ENCODE assay signal across 8 cellular contexts in genomic region chr11:61816736-61817455, GRCh38. TPM values are rescaled to one million over a fixed set of nuclear protein-coding genes. Genes with fewer than 3 reads are reported as not detected.
DNase-seq lines count a peak whose midpoint lies in the region; ATAC-seq and TF ChIP-seq lines count a peak whose summit lies in the region.

TSS of gene FADS1 (minus strand) at chr11:61817003. CDS start at chr11:61816929, 74 bp downstream.

- peak within 1 kb of the TSS; percentile 71 to 94 for H3K9ac ChIP-seq in colonic mucosa (ENCODE audit: low read depth in 2 of 2, low read length in 2 of 2)

- intact Hi-C loops in colonic mucosa (cut with DNase I): no loop called here

- H3K4me1 ChIP-seq in colonic mucosa: no peaks in the 10 kb centered on the region

- DNase-seq in AG04450 (ENCODE audit: low read depth, low spot score) (peak; percentile 89), NCI-H460 (ENCODE audit: extremely low read depth, low read depth) (peak; percentile 88), colonic mucosa (peak; percentile 84)
- peak; percentile 64 to 67 for DNase-seq in activated CD4-positive, alpha-beta T cell treated with anti-CD3 and anti-CD28 coated beads for 4 hours
- peak; percentile 74 to 75 for DNase-seq in stimulated activated CD4-positive, alpha-beta T cell treated with anti-CD3 and anti-CD28 coated beads, Interleukin-15, amount 100 ng/mL, for 48 hours (ENCODE audit: low read depth in 2 of 2)

- TF ChIP-seq CTCF in AG04450 (IDR thresholded peaks at IDR 0.05; ENCODE audit: low read depth, low read length) (peak; percentile 57), colonic mucosa (IDR thresholded peaks at IDR 0.05) (peak; percentile 38)

- POLR2A ChIA-PET in AG04450 (lab: Yijun Ruan, JAX): interaction anchor here (0.8 to 2.6 kb wide), 2 partner anchors 12 to 20 kb away, joined by 4 to 29 read pairs; partner anchors contain the start of gene FADS2

- H3K27ac ChIP-seq in AG04450 (ENCODE audit: low read depth, low read length) (peak within 1 kb of the TSS; percentile 86), colonic mucosa (peak within 1 kb of the TSS; percentile 95), layer of hippocampus (ENCODE audit: low read depth, low read length) (peak within 1 kb of the TSS; percentile 99)

- CTCF ChIA-PET in AG04450 (lab: Charles Lee): interaction anchor here (0.6 to 6.3 kb wide), 2 partner anchors 20 to 347 kb away, joined by 11 to 68 read pairs; no protein-coding TSS in a partner anchor

- no peaks in the 10 kb centered on the region for H3K36me3 ChIP-seq in colonic mucosa

- H3K9me3 ChIP-seq in AG04450 (ENCODE audit: control insufficient read depth, insufficient read depth, low read length) (peaks cover 2% of the 10 kb centered on the region; the same call in 1 of the 2 replicates), colonic mucosa (no peaks in the 10 kb centered on the region)

- H3K4me3 ChIP-seq in AG04450 (ENCODE audit: low read depth, low read length) (peak within 1 kb of the TSS; percentile 89), colonic mucosa (peak within 1 kb of the TSS; percentile 75)

- H3K27me3 ChIP-seq in AG04450 (ENCODE audit: control insufficient read depth, insufficient read depth, low read length): no peaks in the 10 kb centered on the region
- peaks cover 7% of the 10 kb centered on the region for H3K27me3 ChIP-seq in colonic mucosa
- no peaks in the 10 kb centered on the region for H3K27me3 ChIP-seq in layer of hippocampus (ENCODE audit: control insufficient read depth, insufficient read depth, low read length)

- ATAC-seq in GM18873 (IDR thresholded peaks at IDR 0.05; ENCODE audit: low FRiP score, unreplicated experiment) (peak; percentile 38), HG03342 (IDR thresholded peaks at IDR 0.05; ENCODE audit: unreplicated experiment) (peak; percentile 49)

RNA-seq across cellular contexts. Expression of gene FADS1, which starts in this region (rescaled TPM):
- 50.4 and 52.4 TPM in 2 replicates for polyA plus RNA-seq in AG04450 (2011; rRNA removed)
- 70.4 and 97.0 TPM in 2 replicates for polyA minus RNA-seq in AG04450 (2011; rRNA and poly(A)+ RNA removed)
- total RNA-seq in NCI-H460 (2014; rRNA removed; shearing (Covaris generic)): 89.8 and 95.9 TPM in 2 replicates
- 127 and 149 TPM in 2 replicates for polyA plus RNA-seq in NCI-H460 (2014; cell fraction: nucleus; rRNA removed)
- total RNA-seq in colonic mucosa: 10 to 100 TPM in 1 of 2 donors, 1 to 10 TPM in 1; 6.9 to 17.4 TPM

Comparison
In these comparisons a context has a peak if more than half of its experiments do, and no peak if none do; other contexts are left out.
1. Peak in every context shown above with its lines: DNase-seq, ATAC-seq, H3K4me3 ChIP-seq and H3K27ac ChIP-seq.